ENCODE assay signal across 14 cellular contexts in the genomic region with DNA sequence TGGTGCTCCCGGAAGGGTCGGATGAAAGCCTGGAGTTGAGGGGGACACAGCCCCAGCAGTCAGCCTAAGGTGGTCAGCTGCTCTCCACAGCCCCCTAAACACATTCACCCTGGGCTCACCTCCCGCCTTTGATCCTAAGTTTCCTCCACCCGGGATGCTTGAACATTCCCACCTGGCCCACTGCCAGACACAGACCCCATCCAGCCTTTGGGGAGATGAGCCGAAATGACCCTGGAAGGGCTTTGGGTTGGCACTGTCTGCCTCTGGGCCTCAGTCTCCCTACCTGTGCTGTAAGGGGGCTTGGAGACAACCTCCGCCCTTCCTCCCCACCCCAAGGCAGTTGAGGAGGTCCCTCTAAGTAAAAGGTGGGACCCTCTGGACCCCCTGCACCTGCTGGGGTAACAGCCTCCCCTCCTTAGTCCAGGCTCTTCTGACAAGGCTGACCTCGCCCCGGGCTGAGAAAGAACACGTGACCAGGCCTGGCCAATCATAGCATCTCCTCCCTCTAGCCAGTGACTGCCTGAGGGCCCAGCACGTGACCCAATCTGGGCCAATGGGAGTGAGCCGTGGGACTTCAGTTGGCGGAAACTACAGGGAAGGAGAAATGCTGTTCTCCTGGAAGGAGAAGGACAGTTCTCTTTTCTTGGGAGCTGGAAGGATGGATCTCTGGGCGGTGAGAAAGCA. TPM values are rescaled to one million over a fixed set of nuclear protein-coding genes. Genes with fewer than 3 reads are reported as not detected.
DNase-seq lines count a peak whose midpoint lies in the region; ATAC-seq, FAIRE-seq and TF ChIP-seq lines count a peak whose summit lies in the region.
"Had no signal": no experiment of that assay in that cellular context is flagged by ENCODE, and none has a peak within 500 bp of the region (broad histone marks: within the 10 kb centered on the region; RNA-seq: fewer than 3 reads in every experiment).

No MANE protein-coding gene starts in this region.

- H3K4me3 ChIP-seq in astrocyte (ENCODE audit: insufficient read depth, low read depth, low read length) (no peak overlapping the region), psoas muscle (no peak overlapping the region)
- H3K4me3 ChIP-seq: PC-9 had no signal

- ATAC-seq in psoas muscle, result no peak
- ATAC-seq in GM19397 (IDR thresholded peaks at IDR 0.05; ENCODE audit: unreplicated experiment), result no peak
- ATAC-seq in esophagus mucosa, result no peak

- H3K36me3 ChIP-seq in astrocyte (ENCODE audit: insufficient read depth, low read length) (peaks cover 36% of the 10 kb centered on the region), psoas muscle (ENCODE audit: insufficient read depth in 1 of 2, low read depth in 1 of 2) (peaks cover 7 to 52% of the 10 kb centered on the region in 2 donors)

- no peak for TF ChIP-seq RAD21 in Ishikawa (IDR thresholded peaks at IDR 0.05; ENCODE audit: low read depth)

- no peak overlapping the region for H3K9ac ChIP-seq in astrocyte (ENCODE audit: low read length)
- H3K9ac ChIP-seq: KMS-11 had no signal

- in situ Hi-C loops in Caki2 (cut with HindIII; ENCODE audit: low pct_unique_long_range_greater_than_20kb, low sequenced_read_pairs), result no loop called here

- no peaks in the 10 kb centered on the region for H3K27me3 Mint-ChIP-seq in astrocyte (ENCODE audit: low read depth, unreplicated experiment)

- peak overlapping the region; percentile 22 for H3K27ac ChIP-seq in astrocyte (ENCODE audit: low read depth, low read length)
- H3K27ac ChIP-seq in psoas muscle, result peak overlapping the region; percentile 89
- H3K27ac ChIP-seq: KMS-11, PC-9 had no signal

- H3K36me3 Mint-ChIP-seq in astrocyte (ENCODE audit: low read depth, unreplicated experiment), result peaks cover 37% of the 10 kb centered on the region

- WGBS in psoas muscle, 3 donors, result 87 to 90% (median 88%) methylated on average over 13 of the region's 13 CpGs

- no peaks in the 10 kb centered on the region for H3K9me3 ChIP-seq in astrocyte (ENCODE audit: insufficient read depth, low read depth, low read length)
- no peaks in the 10 kb centered on the region for H3K9me3 ChIP-seq in psoas muscle

- no peak for TF ChIP-seq EP300 in Ishikawa (IDR thresholded peaks at IDR 0.05; ENCODE audit: borderline replicate concordance)

- H3K4me1 Mint-ChIP-seq in astrocyte (ENCODE audit: low read depth, unreplicated experiment), result peaks cover 13% of the 10 kb centered on the region

- peaks cover 62% of the 10 kb centered on the region for H4K20me1 ChIP-seq in astrocyte (ENCODE audit: insufficient read depth, low read length)

- no peaks in the 10 kb centered on the region for H3K9me3 Mint-ChIP-seq in astrocyte (ENCODE audit: unreplicated experiment)

- H3K79me2 ChIP-seq in astrocyte (ENCODE audit: insufficient read depth, low read length), result peaks cover 37% of the 10 kb centered on the region

- no peak overlapping the region for H3K4me3 Mint-ChIP-seq in astrocyte (ENCODE audit: unreplicated experiment)

- no peak for FAIRE-seq in astrocyte (lab: Jason Lieb, UNC)

- no peaks in the 10 kb centered on the region for H3K27me3 ChIP-seq in astrocyte (ENCODE audit: insufficient read depth, low read length)
- no peaks in the 10 kb centered on the region for H3K27me3 ChIP-seq in psoas muscle (ENCODE audit: insufficient read depth in 3 of 3, low read length in 2 of 3)

- H3K4me1 ChIP-seq in astrocyte (ENCODE audit: insufficient read depth, low read length) (peaks cover 14% of the 10 kb centered on the region), psoas muscle (peaks cover 86% of the 10 kb centered on the region)

- peak overlapping the region; percentile 45 for H3K4me2 ChIP-seq in astrocyte (ENCODE audit: low read length)
- H3K4me2 ChIP-seq: KMS-11, PC-9 had no signal

- TF ChIP-seq CTCF in astrocyte (IDR thresholded peaks at IDR 0.05; ENCODE audit: insufficient read depth, low read depth, low read length) (no peak), psoas muscle (IDR thresholded peaks at IDR 0.05) (no peak), GM20000 (IDR thresholded peaks at IDR 0.05; ENCODE audit: extremely low read depth, missing control alignments) (no peak)

- intact Hi-C loops in psoas muscle (cut with DNase I), result no loop called here

- H2AFZ ChIP-seq in astrocyte (ENCODE audit: low read depth, low read length), result no peak overlapping the region
- H2AFZ ChIP-seq: PC-9 had no signal

- peak overlapping the region; percentile 16 for H3K27ac Mint-ChIP-seq in astrocyte (ENCODE audit: unreplicated experiment)

- peak; percentile 68 for DNase-seq in Caki2 (ENCODE audit: low read depth)
- no peak for DNase-seq in astrocyte (ENCODE audit: low read depth)
- DNase-seq in psoas muscle, result no peak
- no peak for DNase-seq in GM20000 (ENCODE audit: low spot score)
- no peak for DNase-seq in midbrain (lab: John Stamatoyannopoulos, UW)
- DNase-seq: COR-L47; head of caudate nucleus; NCI-H2107; PC-9; stimulated activated CD4-positive, alpha-beta T cell treated with anti-CD3 and anti-CD28 coated beads, Interleukin-15, amount 100 ng/mL, for 24 hours had no signal

TF ChIP-seq in Ishikawa, 13 proteins besides CTCF, POLR2A, EP300 and RAD21:
- TF ChIP-seq TCF12 (IDR thresholded peaks at IDR 0.05; ENCODE audit: low read depth), result no peak
- TF ChIP-seq, protein P1, sequence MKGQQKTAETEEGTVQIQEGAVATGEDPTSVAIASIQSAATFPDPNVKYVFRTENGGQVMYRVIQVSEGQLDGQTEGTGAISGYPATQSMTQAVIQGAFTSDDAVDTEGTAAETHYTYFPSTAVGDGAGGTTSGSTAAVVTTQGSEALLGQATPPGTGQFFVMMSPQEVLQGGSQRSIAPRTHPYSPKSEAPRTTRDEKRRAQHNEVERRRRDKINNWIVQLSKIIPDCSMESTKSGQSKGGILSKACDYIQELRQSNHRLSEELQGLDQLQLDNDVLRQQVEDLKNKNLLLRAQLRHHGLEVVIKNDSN (IDR thresholded peaks at IDR 0.05), result peak; percentile 95

RNA-seq across cellular contexts. Expression of a gene that starts 16.9 kb away (rescaled TPM):
- 30.0 and 38.1 TPM in 2 replicates for total RNA-seq in Caki2 (2014; rRNA removed; shearing (Covaris generic); ENCODE audit: low replicate concordance)
- total RNA-seq in astrocyte (136 and 139 TPM in 2 replicates), psoas muscle (10 to 100 TPM; 45.2 to 78.1 (median 57.5) TPM), esophagus mucosa (75.6 TPM)
- 100 to 1,000 TPM in 2 of 3 donors, 10 to 100 TPM in 1; 57.1 to 165 (median 103) TPM for polyA plus RNA-seq in psoas muscle

RNA-seq across cellular contexts. Expression of a gene that starts 23.7 kb away (rescaled TPM):
- total RNA-seq in Caki2 (2014; rRNA removed; shearing (Covaris generic); ENCODE audit: low replicate concordance), result 31.7 and 34.1 TPM in 2 replicates
- total RNA-seq in astrocyte, result 41.6 and 44.1 TPM in 2 replicates
- total RNA-seq in psoas muscle, result 10 to 100 TPM; 17.5 to 59.2 (median 35.0) TPM
- 10 to 100 TPM; 23.8 to 55.1 (median 49.2) TPM for polyA plus RNA-seq in psoas muscle
- total RNA-seq in esophagus mucosa, result 27.0 TPM
